In genomic region chr10:89978081-89978480, GRCh38 we compare ENCODE assay signal across 12 cellular contexts.
"Had no signal": no experiment of that assay in that cellular context is flagged by ENCODE, and none has a peak within 500 bp of the region (broad histone marks: within the 10 kb centered on the region; RNA-seq: fewer than 3 reads in every experiment).

No MANE protein-coding gene starts in this region.

- H3K36me3 Mint-ChIP-seq: mesothelial cell of epicardium, natural killer cell had no signal

- H3K4me1 Mint-ChIP-seq: natural killer cell had no signal

- H3K9me3 Mint-ChIP-seq: dendritic cell treated with granulocyte-macrophage colony-stimulating factor and Interleukin-4, amounts not matched to agents 40 ng/mL and 50 ng/mL, for 4 days; effector memory CD8-positive, alpha-beta T cell; natural killer cell had no signal

- H3K27me3 Mint-ChIP-seq: dendritic cell treated with granulocyte-macrophage colony-stimulating factor and Interleukin-4, amounts not matched to agents 40 ng/mL and 50 ng/mL, for 4 days; effector memory CD8-positive, alpha-beta T cell had no signal

- DNase-seq: effector memory CD8-positive, alpha-beta T cell; esophagus squamous epithelium; foreskin fibroblast; glutamatergic neuron; islet precursor cell; mammary epithelial cell; natural killer cell; sigmoid colon; stimulated activated naive CD4-positive, alpha-beta T cell treated with Interleukin-2 at 50 U/mL for 16 hours had no signal

- H3K27ac Mint-ChIP-seq: dendritic cell treated with granulocyte-macrophage colony-stimulating factor and Interleukin-4, amounts not matched to agents 40 ng/mL and 50 ng/mL, for 4 days; effector memory CD8-positive, alpha-beta T cell; mesothelial cell of epicardium; natural killer cell had no signal

- H3K4me3 Mint-ChIP-seq: dendritic cell treated with granulocyte-macrophage colony-stimulating factor and Interleukin-4, amounts not matched to agents 40 ng/mL and 50 ng/mL, for 4 days; effector memory CD8-positive, alpha-beta T cell; mesothelial cell of epicardium; natural killer cell; neural crest cell had no signal
